In the genomic region with DNA sequence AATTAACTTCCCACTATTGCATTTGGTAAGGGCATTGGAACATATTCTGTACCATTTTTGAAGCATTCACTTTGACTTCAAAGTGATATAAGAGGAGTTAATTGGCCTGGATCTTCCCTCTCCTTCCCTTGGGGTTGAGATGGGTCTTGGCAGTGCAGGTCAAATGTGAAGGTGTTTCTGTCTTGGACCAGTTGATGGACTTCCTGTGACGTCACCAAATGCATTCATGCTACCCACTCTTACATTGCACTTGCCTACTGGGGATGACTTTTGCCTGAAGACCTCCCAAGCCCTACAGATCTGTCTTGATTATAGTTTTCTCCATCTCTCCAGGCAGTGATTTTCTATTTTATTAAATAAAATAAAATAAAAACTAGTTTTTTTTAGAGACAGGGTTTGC, we compare ENCODE assay signal across 7 cellular contexts.
"Had no signal": no experiment of that assay in that cellular context is flagged by ENCODE, and none has a peak within 500 bp of the region (broad histone marks: within the 10 kb centered on the region; RNA-seq: fewer than 3 reads in every experiment).

No MANE protein-coding gene starts in this region.

- DNase-seq: GDM1, GF-D8 had no signal

- H3K4me3 ChIP-seq: GM12878 had no signal

- ATAC-seq: GM12878 had no signal

- FAIRE-seq: G401.6, GM12878, GM12891, GM18507, GM19239 had no signal
